8 cellular contexts compared by ENCODE assay signal in the genomic region with DNA sequence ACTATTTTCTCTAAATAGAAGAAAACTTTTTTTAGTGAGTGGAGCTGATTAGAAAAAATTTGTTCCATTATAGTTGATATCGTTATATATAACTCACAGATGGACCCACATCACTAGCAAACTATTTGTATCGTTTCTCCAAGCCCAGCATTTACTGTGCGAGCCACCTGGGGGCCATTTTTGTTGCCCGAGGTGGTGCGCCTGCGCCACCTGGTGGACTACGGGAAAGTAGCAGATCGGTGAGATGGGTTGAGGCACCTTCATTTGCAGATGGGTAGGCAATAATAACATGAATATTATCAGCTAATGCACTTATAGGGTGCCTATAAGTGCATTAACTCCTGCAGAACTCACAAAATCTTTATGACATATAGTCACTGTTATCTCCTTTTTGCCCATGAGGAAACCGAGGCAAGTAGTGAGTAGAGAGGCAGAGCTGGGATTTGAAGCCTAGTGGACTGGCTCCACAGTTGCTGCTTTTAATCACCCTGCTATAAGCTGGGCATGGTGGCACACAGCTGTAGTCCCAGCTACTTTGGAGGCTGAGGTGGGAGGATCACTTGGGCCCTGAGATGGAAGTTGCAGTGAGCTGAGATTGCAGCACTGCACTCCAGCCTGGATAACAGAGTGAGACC. TPM values are rescaled to one million over a fixed set of nuclear protein-coding genes. Genes with fewer than 3 reads are reported as not detected.
DNase-seq lines count a peak whose midpoint lies in the region; ATAC-seq and TF ChIP-seq lines count a peak whose summit lies in the region.

No MANE protein-coding gene starts in this region.

- TF ChIP-seq CTCF in gastroesophageal sphincter (IDR thresholded peaks at IDR 0.05) (peak; percentile 61 to 83 (median 81)), sigmoid colon (IDR thresholded peaks at IDR 0.05) (peak in 3 of 4 experiments; percentile 51 to 71 (median 71))

- no peak for TF ChIP-seq POLR2A in gastroesophageal sphincter (IDR thresholded peaks at IDR 0.05)
- TF ChIP-seq POLR2A in sigmoid colon (IDR thresholded peaks at IDR 0.05): no peak

- no peak overlapping the region for H3K4me3 ChIP-seq in gastroesophageal sphincter
- no peak overlapping the region for H3K4me3 ChIP-seq in sigmoid colon

- no peaks in the 10 kb centered on the region for H3K9me3 Mint-ChIP-seq in activated T-helper 1 cell treated with anti-CD3 and anti-CD28 coated beads, Interleukin-12 subunit alpha, Interleukin-12 subunit beta, Interleukin-2, Interleukin-4 antibody, amounts not matched to agents 30 ng/mL and 10 ng/mL and 1 ng/mL, durations not matched to agents 14 hours and 24 hours and 36 hours

- no peaks in the 10 kb centered on the region for H3K4me1 Mint-ChIP-seq in activated T-helper 1 cell treated with anti-CD3 and anti-CD28 coated beads, Interleukin-12 subunit alpha, Interleukin-12 subunit beta, Interleukin-2, Interleukin-4 antibody, amounts not matched to agents 30 ng/mL and 10 ng/mL and 1 ng/mL, durations not matched to agents 14 hours and 24 hours and 36 hours (ENCODE audit: low read depth)

- H3K36me3 ChIP-seq in gastroesophageal sphincter (no peaks in the 10 kb centered on the region), sigmoid colon (no peaks in the 10 kb centered on the region)

- H3K36me3 Mint-ChIP-seq in activated T-helper 1 cell treated with anti-CD3 and anti-CD28 coated beads, Interleukin-12 subunit alpha, Interleukin-12 subunit beta, Interleukin-2, Interleukin-4 antibody, amounts not matched to agents 30 ng/mL and 10 ng/mL and 1 ng/mL, durations not matched to agents 14 hours and 24 hours and 36 hours (ENCODE audit: low read depth): no peaks in the 10 kb centered on the region

- ATAC-seq in HG02870 (IDR thresholded peaks at IDR 0.05; ENCODE audit: unreplicated experiment) (peak; percentile 48), gastroesophageal sphincter (no peak), GM21825 (IDR thresholded peaks at IDR 0.05; ENCODE audit: unreplicated experiment) (no peak)

- no peak overlapping the region for H3K4me3 Mint-ChIP-seq in activated T-helper 1 cell treated with anti-CD3 and anti-CD28 coated beads, Interleukin-12 subunit alpha, Interleukin-12 subunit beta, Interleukin-2, Interleukin-4 antibody, amounts not matched to agents 30 ng/mL and 10 ng/mL and 1 ng/mL, durations not matched to agents 14 hours and 24 hours and 36 hours

- DNase-seq in DMS53 (lab: John Stamatoyannopoulos, UW): peak; percentile 66
- DNase-seq in RPMI8226: peak; percentile 66
- peak; percentile 67 for DNase-seq in activated T-helper 1 cell treated with anti-CD3 and anti-CD28 coated beads, Interleukin-12 subunit alpha, Interleukin-12 subunit beta, Interleukin-2, Interleukin-4 antibody, amounts not matched to agents 30 ng/mL and 10 ng/mL and 1 ng/mL, durations not matched to agents 14 hours and 24 hours and 36 hours (ENCODE audit: low spot score)
- DNase-seq in sigmoid colon: no peak
- no peak for DNase-seq in amniotic stem cell (lab: John Stamatoyannopoulos, UW)

- peaks cover 0 to 12% (median 9%) of the 10 kb centered on the region in 3 donors for H3K4me1 ChIP-seq in gastroesophageal sphincter
- H3K4me1 ChIP-seq in sigmoid colon: peaks cover 0 to 10% (median 5%) of the 10 kb centered on the region in 4 donors

- intact Hi-C loops in activated T-helper 1 cell treated with anti-CD3 and anti-CD28 coated beads, Interleukin-12 subunit alpha, Interleukin-12 subunit beta, Interleukin-2, Interleukin-4 antibody, amounts not matched to agents 30 ng/mL and 10 ng/mL and 1 ng/mL, durations not matched to agents 14 hours and 24 hours and 36 hours (cut with micrococcal nuclease): loop anchor here (1.0 to 5.0 kb wide), 5 partner anchors 36 to 588 kb away; no protein-coding TSS in a partner anchor
- intact Hi-C loops in sigmoid colon (cut with DNase I): no loop called here

- H3K9me3 ChIP-seq in gastroesophageal sphincter (no peaks in the 10 kb centered on the region), sigmoid colon (no peaks in the 10 kb centered on the region)

- 6 to 11% methylated on average over 8 of the region's 9 CpGs for WGBS in gastroesophageal sphincter (ENCODE audit: low coverage in 1 of 2), 2 donors
- 7 to 8% methylated on average over 9 of the region's 9 CpGs for WGBS in sigmoid colon, 2 donors

- no peak overlapping the region for H3K27ac ChIP-seq in gastroesophageal sphincter
- no peak overlapping the region for H3K27ac ChIP-seq in sigmoid colon

- H3K27me3 Mint-ChIP-seq in activated T-helper 1 cell treated with anti-CD3 and anti-CD28 coated beads, Interleukin-12 subunit alpha, Interleukin-12 subunit beta, Interleukin-2, Interleukin-4 antibody, amounts not matched to agents 30 ng/mL and 10 ng/mL and 1 ng/mL, durations not matched to agents 14 hours and 24 hours and 36 hours (ENCODE audit: insufficient read depth): peaks cover 35% of the 10 kb centered on the region

- no peak overlapping the region for H3K27ac Mint-ChIP-seq in activated T-helper 1 cell treated with anti-CD3 and anti-CD28 coated beads, Interleukin-12 subunit alpha, Interleukin-12 subunit beta, Interleukin-2, Interleukin-4 antibody, amounts not matched to agents 30 ng/mL and 10 ng/mL and 1 ng/mL, durations not matched to agents 14 hours and 24 hours and 36 hours

- TF ChIP-seq EP300 in gastroesophageal sphincter (IDR thresholded peaks at IDR 0.05) (no peak), sigmoid colon (IDR thresholded peaks at IDR 0.05) (no peak)

- peaks cover 4% of the 10 kb centered on the region for H3K27me3 ChIP-seq in gastroesophageal sphincter
- H3K27me3 ChIP-seq in sigmoid colon: peaks cover 0 to 5% (median 0%) of the 10 kb centered on the region in 3 donors

RNA-seq across cellular contexts. Expression of a gene that starts 23.2 kb away (rescaled TPM):
- total RNA-seq in activated T-helper 1 cell treated with anti-CD3 and anti-CD28 coated beads, Interleukin-12 subunit alpha, Interleukin-12 subunit beta, Interleukin-2, Interleukin-4 antibody, amounts not matched to agents 30 ng/mL and 10 ng/mL and 1 ng/mL, durations not matched to agents 14 hours and 24 hours and 36 hours: 0.34 and 0.44 TPM in 2 replicates
- total RNA-seq in gastroesophageal sphincter (100 to 1,000 TPM in 2 of 4 donors, 10 to 100 TPM in 2; 74.3 to 211 (median 107) TPM), sigmoid colon (10 to 100 TPM; 10.5 to 20.3 (median 16.3) TPM)
- polyA plus RNA-seq in sigmoid colon: 1 to 10 TPM in 2 of 3 donors, under 1 TPM in 1; 0.69 to 3.3 (median 1.2) TPM

RNA-seq across cellular contexts. Expression of a gene that starts 32.6 kb away (rescaled TPM):
- total RNA-seq in activated T-helper 1 cell treated with anti-CD3 and anti-CD28 coated beads, Interleukin-12 subunit alpha, Interleukin-12 subunit beta, Interleukin-2, Interleukin-4 antibody, amounts not matched to agents 30 ng/mL and 10 ng/mL and 1 ng/mL, durations not matched to agents 14 hours and 24 hours and 36 hours: 30.5 and 33.6 TPM in 2 replicates
- 10 to 100 TPM in 3 of 4 donors, 1 to 10 TPM in 1; 8.9 to 13.1 (median 11.9) TPM for total RNA-seq in gastroesophageal sphincter
- total RNA-seq in sigmoid colon: 10 to 100 TPM in 2 of 4 donors, 1 to 10 TPM in 2; 5.4 to 13.6 (median 9.9) TPM
- 10 to 100 TPM in 1 of 3 donors, 1 to 10 TPM in 2; 2.4 to 12.4 (median 3.5) TPM for polyA plus RNA-seq in sigmoid colon

Comparison
In these comparisons a context has a peak if more than half of its experiments do, and no peak if none do; other contexts are left out.
1. DNase-seq: peak in DMS53 (single experiment), RPMI8226 (single experiment) and activated T-helper 1 cell treated with anti-CD3 and anti-CD28 coated beads, Interleukin-12 subunit alpha, Interleukin-12 subunit beta, Interleukin-2, Interleukin-4 antibody, amounts not matched to agents 30 ng/mL and 10 ng/mL and 1 ng/mL, durations not matched to agents 14 hours and 24 hours and 36 hours (single experiment); none in sigmoid colon (single experiment) and amniotic stem cell (single experiment).